In genomic region chr3:171680690-171681416, GRCh38 we compare ENCODE assay signal across 15 cellular contexts.
"Had no signal": no experiment of that assay in that cellular context is flagged by ENCODE, and none has a peak within 500 bp of the region (broad histone marks: within the 10 kb centered on the region; RNA-seq: fewer than 3 reads in every experiment).

No MANE protein-coding gene starts in this region.

- H3K4me3 Mint-ChIP-seq: stimulated activated memory B cell treated with anti-CD40 and anti-IgM and Interleukin-4, amounts not matched to agents 10 μg/mL and 1 μg/mL and 100 μg/mL, for 72 hours had no signal

- H3K27ac Mint-ChIP-seq: stimulated activated memory B cell treated with anti-CD40 and anti-IgM and Interleukin-4, amounts not matched to agents 10 μg/mL and 1 μg/mL and 100 μg/mL, for 72 hours had no signal

- H3K4me1 ChIP-seq: foreskin keratinocyte, tibial artery had no signal

- DNase-seq: activated CD4-positive, alpha-beta T cell treated with anti-CD3 and anti-CD28 coated beads for 48 hours; activated naive CD4-positive, alpha-beta T cell treated with Interleukin-2 at 50 U/mL for 16 hours; caudate nucleus; effector CD4-positive, alpha-beta T cell; foreskin keratinocyte; heart left ventricle; islet precursor cell; left ventricle myocardium inferior; mesendoderm; T-helper 1 cell; tibial artery had no signal

- H3K4me1 Mint-ChIP-seq: stimulated activated memory B cell treated with anti-CD40 and anti-IgM and Interleukin-4, amounts not matched to agents 10 μg/mL and 1 μg/mL and 100 μg/mL, for 72 hours had no signal

- H3K27me3 Mint-ChIP-seq: stimulated activated memory B cell treated with anti-CD40 and anti-IgM and Interleukin-4, amounts not matched to agents 10 μg/mL and 1 μg/mL and 100 μg/mL, for 72 hours had no signal

- H3K36me3 Mint-ChIP-seq: stimulated activated memory B cell treated with anti-CD40 and anti-IgM and Interleukin-4, amounts not matched to agents 10 μg/mL and 1 μg/mL and 100 μg/mL, for 72 hours had no signal

- H3K27me3 ChIP-seq: foreskin keratinocyte, heart left ventricle, tibial artery had no signal

- H3K4me3 ChIP-seq: coronary artery, heart left ventricle, left ventricle myocardium inferior, skin epidermis, tibial artery had no signal

- ATAC-seq: foreskin keratinocyte; heart left ventricle; stimulated activated memory B cell treated with anti-CD40 and anti-IgM and Interleukin-4, amounts not matched to agents 10 μg/mL and 1 μg/mL and 100 μg/mL, for 72 hours had no signal

- H3K9me3 ChIP-seq: heart left ventricle, left ventricle myocardium inferior, tibial artery had no signal

- H3K27ac ChIP-seq: coronary artery, foreskin keratinocyte, heart left ventricle, left ventricle myocardium inferior, skin epidermis, tibial artery had no signal

- FAIRE-seq: endothelial cell of umbilical vein had no signal
